Comparison of ENCODE assay signal across 11 cellular contexts in the genomic region with DNA sequence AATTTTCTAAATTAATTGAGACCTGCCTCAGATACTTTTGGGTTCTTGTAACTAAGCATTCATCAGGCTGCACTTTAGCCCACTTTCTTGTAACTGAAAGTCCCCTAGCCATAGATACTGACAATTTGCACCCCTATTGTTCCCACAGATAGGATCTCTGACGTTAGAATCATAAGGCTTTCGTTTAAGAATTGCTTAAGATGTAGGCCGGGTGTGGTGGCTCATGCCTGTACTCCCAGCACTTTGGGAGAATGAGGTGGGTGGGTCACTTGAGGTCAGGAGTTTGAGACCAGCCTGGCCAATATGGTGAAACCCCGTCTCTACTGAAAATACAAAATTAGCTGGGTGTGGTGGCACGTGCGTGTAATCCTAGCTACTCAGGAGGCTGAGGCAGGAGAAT. TPM values are rescaled to one million over a fixed set of nuclear protein-coding genes. Genes with fewer than 3 reads are reported as not detected.
"Had no signal": no experiment of that assay in that cellular context is flagged by ENCODE, and none has a peak within 500 bp of the region (broad histone marks: within the 10 kb centered on the region; RNA-seq: fewer than 3 reads in every experiment).

No MANE protein-coding gene starts in this region.

RNA-seq across cellular contexts. Expression of gene ERVH48-1, which starts 32.7 kb away (rescaled TPM):
- total RNA-seq: dorsolateral prefrontal cortex, esophagus mucosa, kidney epithelial cell, left cardiac atrium, left lung, lower leg skin, lung microvascular endothelial cell, myocyte, osteocyte, right atrium auricular region, sciatic nerve had no signal
